In the genomic region with DNA sequence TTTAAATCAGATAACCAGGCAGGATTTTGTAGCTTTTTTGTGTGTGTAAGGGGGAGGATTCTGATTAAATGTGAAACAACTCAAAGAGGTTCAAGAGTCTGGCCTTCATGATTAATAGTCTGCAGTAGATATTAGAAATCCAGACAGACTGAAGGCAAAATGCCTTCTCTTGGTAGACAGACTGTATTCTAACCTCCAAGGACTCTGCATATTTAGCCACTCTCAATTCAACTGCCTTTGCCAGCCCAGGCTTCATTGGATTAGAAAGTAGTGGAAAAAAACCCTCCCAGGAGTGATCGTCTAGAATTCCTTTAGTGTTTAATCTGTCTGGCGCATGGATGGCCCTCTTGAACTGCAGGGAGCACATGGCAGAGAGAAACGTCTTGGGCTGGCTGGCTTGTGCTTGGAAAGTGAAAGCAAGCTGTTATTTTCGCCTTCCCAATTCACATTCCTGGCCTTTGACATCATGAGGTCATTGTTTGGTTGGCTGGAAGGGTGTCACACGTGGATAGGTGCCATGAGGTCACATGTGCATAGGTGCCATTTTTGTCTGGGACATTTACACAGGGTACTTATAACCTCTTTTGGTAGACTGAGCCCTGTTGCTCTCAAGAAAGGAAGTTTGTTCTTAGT, we compare ENCODE assay signal across 8 cellular contexts. TPM values are rescaled to one million over a fixed set of nuclear protein-coding genes. Genes with fewer than 3 reads are reported as not detected.
A peak's percentile ranks its signal among the peaks of the same experiment; 100 is the strongest.
DNase-seq lines count a peak whose midpoint lies in the region; ATAC-seq and TF ChIP-seq lines count a peak whose summit lies in the region.
"Had no signal": no experiment of that assay in that cellular context is flagged by ENCODE, and none has a peak within 500 bp of the region (broad histone marks: within the 10 kb centered on the region; RNA-seq: fewer than 3 reads in every experiment).

No MANE protein-coding gene starts in this region.

- peak; percentile 30 for TF ChIP-seq POLR2A in right lobe of liver (IDR thresholded peaks at IDR 0.05)

- H3K36me3 Mint-ChIP-seq in central memory CD8-positive, alpha-beta T cell (ENCODE audit: insufficient read depth), result peaks cover 14% of the 10 kb centered on the region

- no peaks in the 10 kb centered on the region for H3K27me3 Mint-ChIP-seq in central memory CD8-positive, alpha-beta T cell

- H3K4me1 ChIP-seq in right lobe of liver (peaks cover 0 to 5% (median 0%) of the 10 kb centered on the region in 4 donors), tibial artery (peaks cover 0 to 31% (median 21%) of the 10 kb centered on the region in 4 donors)

- no peak overlapping the region for H3K4me3 ChIP-seq in right lobe of liver
- no peak overlapping the region for H3K4me3 ChIP-seq in tibial artery

- H3K4me3 Mint-ChIP-seq in central memory CD8-positive, alpha-beta T cell, result no peak overlapping the region

- ATAC-seq in central memory CD8-positive, alpha-beta T cell (replicated peaks; ENCODE audit: extremely low read depth, poor library complexity, severe bottlenecking), result no peak
- ATAC-seq in right lobe of liver, result peak; percentile 89 to 96 (median 92)

- H3K4me1 Mint-ChIP-seq in central memory CD8-positive, alpha-beta T cell, result peaks cover 55% of the 10 kb centered on the region

- H3K27ac ChIP-seq in right lobe of liver, result peak overlapping the region; percentile 63 to 69 (median 64)
- H3K27ac ChIP-seq in tibial artery, result peak overlapping the region; percentile 46 to 63

- intact Hi-C loops in right lobe of liver (cut with DNase I), result no loop called here
- intact Hi-C loops in tibial artery (cut with DNase I; ENCODE audit: low total_unique reads), result no loop called here

- H3K9me3 Mint-ChIP-seq in central memory CD8-positive, alpha-beta T cell, result no peaks in the 10 kb centered on the region

- H3K27ac Mint-ChIP-seq in central memory CD8-positive, alpha-beta T cell (ENCODE audit: low read depth), result peak overlapping the region; percentile 30

- WGBS in right lobe of liver (ENCODE audit: insufficient coverage, low coverage, low lambda C conversion rate, missing lambda C conversion rate), result 15% methylated on average over 5 of the region's 5 CpGs

- DNase-seq in LoVo (ENCODE audit: low spot score) (peak; percentile 31), right lobe of liver (peak; percentile 58 to 72 (median 70)), tibial artery (peak; percentile 63 to 87), NCI-H526 treated with DMSO at 0.1 percent for 48 hours (lab: John Stamatoyannopoulos, UW) (no peak), NCI-H1092 treated with DMSO at 0.1 percent for 48 hours (lab: John Stamatoyannopoulos, UW) (no peak), activated gamma-delta T cell treated with Interleukin-2 at 50 U/mL for 16 hours (no peak)
- no peak for DNase-seq in central memory CD8-positive, alpha-beta T cell (ENCODE audit: low spot score in 2 of 2)
- DNase-seq: stimulated activated CD4-positive, alpha-beta T cell treated with anti-CD3 and anti-CD28 coated beads, Interleukin-2, amount 100 ng/mL, for 48 hours had no signal

- TF ChIP-seq CTCF in right lobe of liver (IDR thresholded peaks at IDR 0.05) (no peak), tibial artery (IDR thresholded peaks at IDR 0.05) (no peak)

- no peaks in the 10 kb centered on the region for H3K36me3 ChIP-seq in right lobe of liver
- H3K36me3 ChIP-seq in tibial artery, result no peaks in the 10 kb centered on the region

- no peaks in the 10 kb centered on the region for H3K9me3 ChIP-seq in right lobe of liver
- no peaks in the 10 kb centered on the region for H3K9me3 ChIP-seq in tibial artery

- no peaks in the 10 kb centered on the region for H3K27me3 ChIP-seq in right lobe of liver
- no peaks in the 10 kb centered on the region for H3K27me3 ChIP-seq in tibial artery

RNA-seq across cellular contexts. Expression of a gene that starts 30.8 kb away (rescaled TPM):
- total RNA-seq in right lobe of liver, result 10 to 100 TPM in 4 of 6 experiments, 1 to 10 TPM in 2; 5.1 to 59.8 (median 26.2) TPM

Comparison
In these comparisons a context has a peak if more than half of its experiments do, and no peak if none do; other contexts are left out.
1. DNase-seq: peak in LoVo (single experiment), right lobe of liver (3 of 3) and tibial artery (2 of 2); none in central memory CD8-positive, alpha-beta T cell (0 of 2), NCI-H526 treated with DMSO at 0.1 percent for 48 hours (single experiment), NCI-H1092 treated with DMSO at 0.1 percent for 48 hours (single experiment) and activated gamma-delta T cell treated with Interleukin-2 at 50 U/mL for 16 hours (single experiment).